8 cellular contexts compared by ENCODE assay signal in genomic region chr22:19430890-19431541, GRCh38. TPM values are rescaled to one million over a fixed set of nuclear protein-coding genes. Genes with fewer than 3 reads are reported as not detected.
DNase-seq lines count a peak whose midpoint lies in the region; ATAC-seq, FAIRE-seq and TF ChIP-seq lines count a peak whose summit lies in the region.

No MANE protein-coding gene starts in this region.

- peak overlapping the region; percentile 65 for H3K27ac Mint-ChIP-seq in activated naive CD4-positive, alpha-beta T cell treated with anti-CD3 and anti-CD28 coated beads for 36 hours

- no peaks in the 10 kb centered on the region for H3K27me3 Mint-ChIP-seq in activated naive CD4-positive, alpha-beta T cell treated with anti-CD3 and anti-CD28 coated beads for 36 hours (ENCODE audit: low read depth)

- H3K9me3 Mint-ChIP-seq in activated naive CD4-positive, alpha-beta T cell treated with anti-CD3 and anti-CD28 coated beads for 36 hours, result no peaks in the 10 kb centered on the region

- no peak overlapping the region for H2AFZ ChIP-seq in KMS-11 (ENCODE audit: low read depth)

- peaks cover 26% of the 10 kb centered on the region; the same call in 1 of the 2 replicates for H4K20me1 ChIP-seq in KMS-11 (ENCODE audit: insufficient read depth)

- H3K4me1 ChIP-seq in A673 (ENCODE audit: insufficient read depth, low read length, poor library complexity, severe bottlenecking) (no peaks in the 10 kb centered on the region), KMS-11 (ENCODE audit: low read depth, poor library complexity, severe bottlenecking) (peaks cover 47% of the 10 kb centered on the region), left ventricle myocardium inferior (peaks cover 70% of the 10 kb centered on the region)

- H3K4me3 Mint-ChIP-seq in activated naive CD4-positive, alpha-beta T cell treated with anti-CD3 and anti-CD28 coated beads for 36 hours, result peak overlapping the region; percentile 73

- peak overlapping the region; percentile 72; the same call in 1 of the 2 replicates for H3K4me2 ChIP-seq in KMS-11

- no peak for TF ChIP-seq CTCF in A673 (conservative IDR thresholded peaks at IDR 0.05; ENCODE audit: low read depth, low read length)
- peak; percentile 29; the same call in 1 of the 2 replicates for TF ChIP-seq CTCF in KMS-11 (conservative IDR thresholded peaks at IDR 0.05; ENCODE audit: low read depth, low read length)
- peak; percentile 7 for TF ChIP-seq CTCF in left ventricle myocardium inferior (IDR thresholded peaks at IDR 0.05; ENCODE audit: borderline replicate concordance)

- peak overlapping the region; percentile 86 for H3K27ac ChIP-seq in A673 (ENCODE audit: low read depth, low read length, poor library complexity, severe bottlenecking)
- H3K27ac ChIP-seq in KMS-11, result peak overlapping the region; percentile 98
- peak overlapping the region; percentile 100 for H3K27ac ChIP-seq in left ventricle myocardium inferior (replicated peaks)

- DNase-seq in A673 (ENCODE audit: low spot score) (peak; percentile 23), GM12892 (ENCODE audit: insufficient read length) (peak; percentile 28), left ventricle myocardium inferior (peak; percentile 29), retina (peak; percentile 75), SHP77 treated with DMSO at 0.1 percent for 48 hours (lab: John Stamatoyannopoulos, UW) (no peak)
- DNase-seq in activated naive CD4-positive, alpha-beta T cell treated with anti-CD3 and anti-CD28 coated beads for 36 hours, result no peak

- peaks cover 54% of the 10 kb centered on the region for H3K4me1 Mint-ChIP-seq in activated naive CD4-positive, alpha-beta T cell treated with anti-CD3 and anti-CD28 coated beads for 36 hours (ENCODE audit: low read depth)

- intact Hi-C loops in A673 (cut with micrococcal nuclease; ENCODE audit: unreplicated experiment) (loop anchor here (5.0 kb wide), 1 partner anchor 286 kb away; no protein-coding TSS in a partner anchor), left ventricle myocardium inferior (cut with micrococcal nuclease) (no loop called here)
- intact Hi-C loops in activated naive CD4-positive, alpha-beta T cell treated with anti-CD3 and anti-CD28 coated beads for 36 hours (cut with micrococcal nuclease), result loop anchor here (1.0 to 5.0 kb wide), 8 partner anchors 12 to 686 kb away; partner anchors contain the start of genes CLTCL1, COMT, DGCR2 and RANBP1

- CTCF ChIA-PET in A673 (lab: Charles Lee), result no interaction called here
- CTCF ChIA-PET in activated naive CD4-positive, alpha-beta T cell treated with anti-CD3 and anti-CD28 coated beads for 36 hours (lab: Charles Lee), result interaction anchor here (1.0 kb wide), 1 partner anchor 252 kb away, joined by 3 read pairs; no protein-coding TSS in a partner anchor

- peaks cover 6% of the 10 kb centered on the region for H3K36me3 ChIP-seq in A673 (ENCODE audit: insufficient read depth, low read length, poor library complexity, severe bottlenecking)
- H3K36me3 ChIP-seq in KMS-11 (ENCODE audit: insufficient read depth), result no peaks in the 10 kb centered on the region; the same call in 1 of the 2 replicates
- peaks cover 24% of the 10 kb centered on the region for H3K36me3 ChIP-seq in left ventricle myocardium inferior

- H3K27me3 ChIP-seq in A673 (replicated peaks; ENCODE audit: insufficient read depth, low read depth, low read length, poor library complexity) (no peaks in the 10 kb centered on the region), KMS-11 (ENCODE audit: insufficient read depth, low read depth) (no peaks in the 10 kb centered on the region), left ventricle myocardium inferior (ENCODE audit: low read depth) (no peaks in the 10 kb centered on the region)

- BruUV-seq in A673 (replicated peaks; lab: Mats Ljungman, UMichigan), result no TSS peak

- peak overlapping the region; percentile 89 for H3K4me3 ChIP-seq in A673 (ENCODE audit: low read depth, low read length, poor library complexity, severe bottlenecking)
- H3K4me3 ChIP-seq in KMS-11 (IDR thresholded peaks at IDR 0.05; ENCODE audit: insufficient read depth, low read depth, low read length), result no peak overlapping the region
- peak overlapping the region; percentile 93 for H3K4me3 ChIP-seq in left ventricle myocardium inferior

- H3K9ac ChIP-seq in KMS-11, result peak overlapping the region; percentile 94

- ATAC-seq in HG03469 (IDR thresholded peaks at IDR 0.05; ENCODE audit: unreplicated experiment), result no peak

- H3K9me3 ChIP-seq in A673 (ENCODE audit: low read depth, low read length, poor library complexity, severe bottlenecking) (no peaks in the 10 kb centered on the region), left ventricle myocardium inferior (replicated peaks) (no peaks in the 10 kb centered on the region)

- H3K79me2 ChIP-seq in KMS-11 (ENCODE audit: insufficient read depth, low read depth), result peaks cover 62% of the 10 kb centered on the region

- peaks cover 14% of the 10 kb centered on the region for H3K36me3 Mint-ChIP-seq in activated naive CD4-positive, alpha-beta T cell treated with anti-CD3 and anti-CD28 coated beads for 36 hours (ENCODE audit: low read depth)

- FAIRE-seq in GM12892 (lab: Jason Lieb, UNC), result no peak

- POLR2A ChIA-PET in A673 (lab: Charles Lee; ENCODE audit: low non-redundant PET), result no interaction called here

- TF ChIP-seq POLR2A in GM12892 (IDR thresholded peaks at IDR 0.05; ENCODE audit: low read depth, low read length), result no peak

RNA-seq across cellular contexts. Expression of gene HIRA, which starts 0.5 kb away (rescaled TPM):
- 50.6 and 52.3 TPM in 2 replicates for total RNA-seq in A673 (2021)
- 10.1 TPM for polyA plus RNA-seq in GM12892 (2012; ENCODE audit: missing spikeins)
- 10 to 100 TPM; 16.2 to 18.0 TPM for total RNA-seq in activated naive CD4-positive, alpha-beta T cell treated with anti-CD3 and anti-CD28 coated beads for 36 hours
- total RNA-seq in left ventricle myocardium inferior, result 18.1 TPM

RNA-seq across cellular contexts. Expression of gene MRPL40, which starts 1.3 kb away (rescaled TPM):
- total RNA-seq in A673 (2021), result 21.9 and 23.1 TPM in 2 replicates
- 64.1 TPM for polyA plus RNA-seq in GM12892 (2012; ENCODE audit: missing spikeins)
- 10 to 100 TPM; 32.6 to 34.9 TPM for total RNA-seq in activated naive CD4-positive, alpha-beta T cell treated with anti-CD3 and anti-CD28 coated beads for 36 hours
- total RNA-seq in left ventricle myocardium inferior, result 57.2 TPM

RNA-seq across cellular contexts. Expression of gene C22orf39, which starts 16.5 kb away (rescaled TPM):
- total RNA-seq in A673 (2021), result 28.4 and 34.1 TPM in 2 replicates
- 29.1 TPM for polyA plus RNA-seq in GM12892 (2012; ENCODE audit: missing spikeins)
- total RNA-seq in activated naive CD4-positive, alpha-beta T cell treated with anti-CD3 and anti-CD28 coated beads for 36 hours, result 10 to 100 TPM; 29.3 to 30.2 TPM
- 76.2 TPM for total RNA-seq in left ventricle myocardium inferior

RNA-seq across cellular contexts. Expression of gene UFD1, which starts 48.0 kb away (rescaled TPM):
- 161 and 195 TPM in 2 replicates for total RNA-seq in A673 (2021)
- 105 TPM for polyA plus RNA-seq in GM12892 (2012; ENCODE audit: missing spikeins)
- total RNA-seq in activated naive CD4-positive, alpha-beta T cell treated with anti-CD3 and anti-CD28 coated beads for 36 hours, result 10 to 100 TPM; 75.1 to 83.3 TPM
- 41.8 TPM for total RNA-seq in left ventricle myocardium inferior

RNA-seq across cellular contexts. Expression of gene CDC45, which starts 48.7 kb away (rescaled TPM):
- total RNA-seq in A673 (2021), result 79.1 and 79.2 TPM in 2 replicates
- polyA plus RNA-seq in GM12892 (2012; ENCODE audit: missing spikeins), result 40.5 TPM
- 10 to 100 TPM; 86.3 to 91.7 TPM for total RNA-seq in activated naive CD4-positive, alpha-beta T cell treated with anti-CD3 and anti-CD28 coated beads for 36 hours
- 0.77 TPM for total RNA-seq in left ventricle myocardium inferior

Comparison
In these comparisons a context has a peak if more than half of its experiments do, and no peak if none do; other contexts are left out.
1. DNase-seq: peak in A673 (single experiment), GM12892 (single experiment), left ventricle myocardium inferior (single experiment) and retina (single experiment); none in activated naive CD4-positive, alpha-beta T cell treated with anti-CD3 and anti-CD28 coated beads for 36 hours (single experiment) and SHP77 treated with DMSO at 0.1 percent for 48 hours (single experiment).
2. Peak in every context shown above with its lines, with median percentiles within 50 percentile points of each other: H3K27ac ChIP-seq.